ENCODE assay signal across 10 cellular contexts in genomic region chrX:112832481-112833095, GRCh38. TPM values are rescaled to one million over a fixed set of nuclear protein-coding genes. Genes with fewer than 3 reads are reported as not detected.
A peak's percentile ranks its signal among the peaks of the same experiment; 100 is the strongest.
DNase-seq lines count a peak whose midpoint lies in the region; ATAC-seq and TF ChIP-seq lines count a peak whose summit lies in the region.
"Had no signal": no experiment of that assay in that cellular context is flagged by ENCODE, and none has a peak within 500 bp of the region (broad histone marks: within the 10 kb centered on the region; RNA-seq: fewer than 3 reads in every experiment).

No MANE protein-coding gene starts in this region.

- H3K4me1 Mint-ChIP-seq in CD4-positive, alpha-beta T cell (ENCODE audit: low read depth): no peaks in the 10 kb centered on the region

- H3K79me2 ChIP-seq in PC-9 (ENCODE audit: low read depth): peaks cover 37% of the 10 kb centered on the region
- peaks cover 81% of the 10 kb centered on the region for H3K79me2 ChIP-seq in hepatocyte

- TF ChIP-seq POLR2A in stomach (IDR thresholded peaks at IDR 0.05): no peak

- BruUV-seq in PC-9 (replicated peaks; lab: Mats Ljungman, UMichigan): no TSS peak

- H2AFZ ChIP-seq in PC-9: no peak overlapping the region
- H2AFZ ChIP-seq in hepatocyte: no peak overlapping the region

- H3K36me3 ChIP-seq in PC-9 (ENCODE audit: low read depth) (peaks cover 5% of the 10 kb centered on the region; the same call in 1 of the 2 replicates), hepatocyte (replicated peaks; ENCODE audit: insufficient read depth, low read depth) (no peaks in the 10 kb centered on the region), stomach (no peaks in the 10 kb centered on the region)
- H3K36me3 ChIP-seq: WERI-Rb-1 had no signal

- no peak for TF ChIP-seq EP300 in stomach (IDR thresholded peaks at IDR 0.05)

- H3K9me2 ChIP-seq in PC-9 (ENCODE audit: insufficient read depth) (no peaks in the 10 kb centered on the region; the same call in 1 of the 2 replicates), hepatocyte (replicated peaks; ENCODE audit: insufficient read depth) (no peaks in the 10 kb centered on the region)

- H3K36me3 Mint-ChIP-seq in CD4-positive, alpha-beta T cell (ENCODE audit: low read depth): no peaks in the 10 kb centered on the region

- no peaks in the 10 kb centered on the region for H3K9me3 Mint-ChIP-seq in CD4-positive, alpha-beta T cell

- TF ChIP-seq CTCF in PC-9 (conservative IDR thresholded peaks at IDR 0.05) (no peak), hepatocyte (IDR thresholded peaks at IDR 0.05; ENCODE audit: poor library complexity) (no peak), stomach (IDR thresholded peaks at IDR 0.05) (no peak)
- TF ChIP-seq CTCF in CD4-positive, alpha-beta T cell (IDR thresholded peaks at IDR 0.05): no peak

- POLR2A ChIA-PET in PC-9 (lab: Charles Lee; ENCODE audit: unreplicated experiment): interaction anchor here (0.7 to 0.9 kb wide), 2 partner anchors 12 to 19 kb away, joined by 3 to 4 read pairs; no protein-coding TSS in a partner anchor
- POLR2A ChIA-PET in CD4-positive, alpha-beta T cell (lab: Charles Lee): no interaction called here

- H3K27ac ChIP-seq in PC-9: peak overlapping the region; percentile 74
- H3K27ac ChIP-seq in hepatocyte: peak overlapping the region; percentile 75
- peak overlapping the region in 4 of 5 donors; percentile 15 to 53 (median 42) for H3K27ac ChIP-seq in stomach
- H3K27ac ChIP-seq in CD4-positive, alpha-beta T cell (ENCODE audit: low read depth, low read length): no peak overlapping the region
- H3K27ac ChIP-seq: WERI-Rb-1 had no signal

- H3K9me3 ChIP-seq in PC-9 (ENCODE audit: insufficient read depth, low read depth) (no peaks in the 10 kb centered on the region), hepatocyte (ENCODE audit: low read depth) (no peaks in the 10 kb centered on the region), stomach (no peaks in the 10 kb centered on the region)
- H3K9me3 ChIP-seq in CD4-positive, alpha-beta T cell (ENCODE audit: control insufficient read depth, low read length): no peaks in the 10 kb centered on the region

- H3F3A ChIP-seq in PC-9 (ENCODE audit: insufficient read depth, low read depth): peaks cover 23% of the 10 kb centered on the region

- H4K20me1 ChIP-seq in PC-9 (ENCODE audit: insufficient read depth) (no peaks in the 10 kb centered on the region), hepatocyte (ENCODE audit: insufficient read depth, poor library complexity, severe bottlenecking) (no peaks in the 10 kb centered on the region)

- WGBS in hepatocyte (ENCODE audit: low lambda C conversion rate, missing lambda C conversion rate): 72% methylated on average over 3 of the region's 3 CpGs
- 37 to 50% (median 43%) methylated on average over 3 of the region's 3 CpGs for WGBS in stomach, 5 donors

- no peak for ATAC-seq in CD4-positive, alpha-beta T cell (ENCODE audit: poor library complexity)

- CTCF ChIA-PET in PC-9 (lab: Charles Lee): interaction anchor here (0.6 to 1.6 kb wide), 2 partner anchors 19 to 1113 kb away, joined by 3 to 4 read pairs; no protein-coding TSS in a partner anchor
- CTCF ChIA-PET in CD4-positive, alpha-beta T cell (lab: Charles Lee): no interaction called here

- H3K4me2 ChIP-seq in PC-9: peak overlapping the region; percentile 70
- H3K4me2 ChIP-seq in hepatocyte: peak overlapping the region; percentile 64

- no peak overlapping the region for H3K27ac Mint-ChIP-seq in CD4-positive, alpha-beta T cell

- H3K27me3 ChIP-seq in PC-9 (ENCODE audit: insufficient read depth, low read depth) (no peaks in the 10 kb centered on the region), hepatocyte (no peaks in the 10 kb centered on the region), stomach (peaks cover 0 to 2% (median 0%) of the 10 kb centered on the region in 3 donors)
- H3K27me3 ChIP-seq in CD4-positive, alpha-beta T cell (ENCODE audit: control insufficient read depth, insufficient read depth, low read length): no peaks in the 10 kb centered on the region

- H3K4me3 Mint-ChIP-seq in CD4-positive, alpha-beta T cell: no peak overlapping the region

- intact Hi-C loops in PC-9 (cut with micrococcal nuclease; ENCODE audit: unreplicated experiment) (loop anchor here (1.0 kb wide), 2 partner anchors 11 to 19 kb away; no protein-coding TSS in a partner anchor), stomach (cut with DNase I; ENCODE audit: low total_unique reads) (no loop called here)
- intact Hi-C loops in CD4-positive, alpha-beta T cell (cut with DNase I, micrococcal nuclease): no loop called here

- peaks cover 53% of the 10 kb centered on the region for H3K4me1 ChIP-seq in PC-9 (replicated peaks; ENCODE audit: insufficient read depth)
- H3K4me1 ChIP-seq in hepatocyte (ENCODE audit: insufficient read depth): peaks cover 48% of the 10 kb centered on the region
- H3K4me1 ChIP-seq in stomach: peaks cover 0 to 15% (median 3%) of the 10 kb centered on the region in 4 donors

- peak; percentile 51 for DNase-seq in M059J (ENCODE audit: low read depth)
- peak; percentile 89 to 96 for DNase-seq in PC-9
- peak; percentile 89 for DNase-seq in hepatocyte (ENCODE audit: low spot score)
- DNase-seq in stomach: peak; percentile 80
- DNase-seq in NCI-H524 (lab: John Stamatoyannopoulos, UW): no peak
- no peak for DNase-seq in CD4-positive, alpha-beta T cell
- no peak for DNase-seq in NCI-H2029 (lab: John Stamatoyannopoulos, UW)
- DNase-seq: KG1, OCI-M1, WERI-Rb-1 had no signal

- peak overlapping the region; percentile 30; the same call in 1 of the 2 replicates for H3K4me3 ChIP-seq in PC-9
- no peak overlapping the region for H3K4me3 ChIP-seq in hepatocyte
- no peak overlapping the region for H3K4me3 ChIP-seq in stomach

- H3K27me3 Mint-ChIP-seq in CD4-positive, alpha-beta T cell: no peaks in the 10 kb centered on the region

RNA-seq across cellular contexts. Expression of gene AMOT, which starts 8.0 kb away (rescaled TPM):
- 6.7 and 8.9 TPM in 2 replicates for total RNA-seq in M059J (2014; rRNA removed; shearing (Covaris generic))
- 83.0 and 88.0 TPM in 2 replicates for total RNA-seq in PC-9 (2021)
- 93.3 and 94.6 TPM in 2 replicates for total RNA-seq in hepatocyte
- polyA plus RNA-seq in hepatocyte: 52.1 and 53.0 TPM in 2 replicates
- total RNA-seq in stomach: 10 to 100 TPM in 1 of 5 donors, 1 to 10 TPM in 3, not detected in 1; 4.9 to 12.5 (median 9.1) TPM
- 1 to 10 TPM; 1.4 to 1.6 (median 1.4) TPM for polyA plus RNA-seq in stomach
- 1 to 10 TPM; 1.4 to 1.6 TPM for total RNA-seq in CD4-positive, alpha-beta T cell

Comparison
In these comparisons a context has a peak if more than half of its experiments do, and no peak if none do; other contexts are left out.
1. DNase-seq: peak in M059J (single experiment), PC-9 (2 of 2), hepatocyte (single experiment) and stomach (single experiment); none in NCI-H524 (0 of 2), CD4-positive, alpha-beta T cell (0 of 10) and NCI-H2029 (single experiment).